In the genomic region with DNA sequence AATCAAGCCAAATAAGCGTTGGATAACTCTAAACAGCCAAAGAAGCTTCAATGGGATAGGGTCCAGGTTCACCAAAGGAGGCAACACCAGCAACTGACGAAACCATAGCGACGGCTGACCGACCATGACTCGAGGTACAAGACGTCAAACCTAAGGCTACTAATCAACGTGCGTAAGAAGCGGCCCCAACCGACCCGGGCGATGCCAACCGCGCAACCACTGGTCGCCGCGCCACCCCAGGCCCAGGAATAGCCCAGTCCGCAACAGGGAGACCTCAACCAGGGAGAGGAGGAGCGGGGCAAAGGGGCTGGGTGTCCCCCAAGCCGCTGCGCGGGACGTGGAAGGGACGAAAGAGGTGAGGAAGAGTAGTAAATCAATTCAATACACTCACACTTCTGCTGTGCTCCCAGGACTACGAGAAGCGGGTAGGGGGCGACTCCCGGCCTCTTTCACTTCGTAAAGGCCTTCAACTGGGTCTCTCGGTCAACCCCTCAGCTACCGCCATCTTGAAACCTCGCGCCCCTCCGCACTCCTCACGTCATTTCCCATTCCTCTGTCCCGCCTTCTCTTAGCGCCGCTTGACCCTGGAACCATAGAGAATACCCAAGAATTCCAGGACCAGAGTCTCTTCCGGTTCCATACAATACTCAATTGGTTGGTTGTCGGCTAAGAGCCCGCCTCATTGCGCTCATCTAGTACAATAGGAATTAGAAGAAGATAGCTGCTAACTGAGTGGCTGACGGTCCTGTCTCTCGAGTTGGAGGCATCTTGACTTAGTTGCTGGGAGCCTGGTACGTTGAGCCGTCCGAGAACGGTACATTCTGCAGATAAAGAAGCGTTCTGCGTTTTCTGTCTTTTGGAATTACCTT, we compare ENCODE assay signal across 1 cellular context.
TF ChIP-seq lines count a peak whose summit lies in the region.

A gene with protein sequence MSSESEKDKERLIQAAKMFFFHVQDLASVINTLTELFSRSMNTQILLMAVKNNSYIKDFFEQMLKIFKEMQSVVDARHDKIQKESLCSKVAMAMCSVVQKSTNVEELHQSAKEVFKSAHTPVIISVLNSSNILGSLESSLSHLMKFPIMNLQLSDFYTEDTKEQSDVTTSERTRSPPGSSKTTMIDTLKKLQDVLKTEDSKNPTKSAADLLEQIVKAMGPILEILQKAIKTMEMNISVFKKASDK (plus strand): TSS at position 710 of the 869 bp plus-strand sequence. CDS start 19,266 bp downstream, outside the sequence.
A gene (minus strand): TSS at position 518 of the 869 bp plus-strand sequence. CDS start 2,095 bp downstream, outside the sequence.

TF ChIP-seq in HepG2, 621 proteins besides CTCF, POLR2A, EP300 and RAD21 (continued from another document):
- TF ChIP-seq, protein P1, sequence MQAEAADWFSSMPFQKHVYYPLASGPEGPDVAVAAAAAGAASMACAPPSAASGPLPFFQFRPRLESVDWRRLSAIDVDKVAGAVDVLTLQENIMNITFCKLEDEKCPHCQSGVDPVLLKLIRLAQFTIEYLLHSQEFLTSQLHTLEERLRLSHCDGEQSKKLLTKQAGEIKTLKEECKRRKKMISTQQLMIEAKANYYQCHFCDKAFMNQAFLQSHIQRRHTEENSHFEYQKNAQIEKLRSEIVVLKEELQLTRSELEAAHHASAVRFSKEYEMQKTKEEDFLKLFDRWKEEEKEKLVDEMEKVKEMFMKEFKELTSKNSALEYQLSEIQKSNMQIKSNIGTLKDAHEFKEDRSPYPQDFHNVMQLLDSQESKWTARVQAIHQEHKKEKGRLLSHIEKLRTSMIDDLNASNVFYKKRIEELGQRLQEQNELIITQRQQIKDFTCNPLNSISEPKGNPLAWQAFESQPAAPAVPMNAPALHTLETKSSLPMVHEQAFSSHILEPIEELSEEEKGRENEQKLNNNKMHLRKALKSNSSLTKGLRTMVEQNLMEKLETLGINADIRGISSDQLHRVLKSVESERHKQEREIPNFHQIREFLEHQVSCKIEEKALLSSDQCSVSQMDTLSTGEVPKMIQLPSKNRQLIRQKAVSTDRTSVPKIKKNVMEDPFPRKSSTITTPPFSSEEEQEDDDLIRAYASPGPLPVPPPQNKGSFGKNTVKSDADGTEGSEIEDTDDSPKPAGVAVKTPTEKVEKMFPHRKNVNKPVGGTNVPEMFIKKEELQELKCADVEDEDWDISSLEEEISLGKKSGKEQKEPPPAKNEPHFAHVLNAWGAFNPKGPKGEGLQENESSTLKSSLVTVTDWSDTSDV (CRISPR knock-in tag; IDR thresholded peaks at IDR 0.05): no peak
- TF ChIP-seq MXI1 (IDR thresholded peaks at IDR 0.05; ENCODE audit: borderline replicate concordance, low read depth, low read length) (peak; percentile 3; the same call in 1 of the 3 replicates), ZSCAN30 (CRISPR knock-in tag; IDR thresholded peaks at IDR 0.05) (no peak), NCOA2 (CRISPR knock-in tag; IDR thresholded peaks at IDR 0.05) (no peak), ZNF605 (CRISPR knock-in tag; IDR thresholded peaks at IDR 0.05) (peak; percentile 76), ZNF781 (CRISPR knock-in tag; IDR thresholded peaks at IDR 0.05; ENCODE audit: borderline replicate concordance, not compliant biosample characterization) (peak; percentile 51), NFE2 (CRISPR knock-in tag; IDR thresholded peaks at IDR 0.05) (no peak), ZNF782 (CRISPR knock-in tag; IDR thresholded peaks at IDR 0.05; ENCODE audit: borderline replicate concordance) (no peak), RFXAP (CRISPR knock-in tag; IDR thresholded peaks at IDR 0.05; ENCODE audit: borderline replicate concordance) (no peak), ZNF3 (CRISPR knock-in tag; IDR thresholded peaks at IDR 0.05) (no peak), ZNF570 (CRISPR knock-in tag; IDR thresholded peaks at IDR 0.05; ENCODE audit: borderline replicate concordance) (no peak), PHF21A (CRISPR knock-in tag; IDR thresholded peaks at IDR 0.05) (peak; percentile 52; the same call in 1 of the 2 replicates), HMG20A (CRISPR knock-in tag; IDR thresholded peaks at IDR 0.05; ENCODE audit: borderline replicate concordance) (no peak), BRCA1 (CRISPR knock-in tag; IDR thresholded peaks at IDR 0.05) (no peak), ZNF251 (CRISPR knock-in tag; IDR thresholded peaks at IDR 0.05) (no peak), ZNF614 (CRISPR knock-in tag; IDR thresholded peaks at IDR 0.05; ENCODE audit: borderline replicate concordance) (no peak; the same call in 1 of the 2 replicates), YEATS2 (CRISPR knock-in tag; IDR thresholded peaks at IDR 0.05; ENCODE audit: borderline replicate concordance) (peak; percentile 89; the same call in 1 of the 2 replicates)
- TF ChIP-seq, protein P2, sequence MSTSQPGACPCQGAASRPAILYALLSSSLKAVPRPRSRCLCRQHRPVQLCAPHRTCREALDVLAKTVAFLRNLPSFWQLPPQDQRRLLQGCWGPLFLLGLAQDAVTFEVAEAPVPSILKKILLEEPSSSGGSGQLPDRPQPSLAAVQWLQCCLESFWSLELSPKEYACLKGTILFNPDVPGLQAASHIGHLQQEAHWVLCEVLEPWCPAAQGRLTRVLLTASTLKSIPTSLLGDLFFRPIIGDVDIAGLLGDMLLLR (CRISPR knock-in tag; IDR thresholded peaks at IDR 0.05): no peak
- TF ChIP-seq, protein P3, sequence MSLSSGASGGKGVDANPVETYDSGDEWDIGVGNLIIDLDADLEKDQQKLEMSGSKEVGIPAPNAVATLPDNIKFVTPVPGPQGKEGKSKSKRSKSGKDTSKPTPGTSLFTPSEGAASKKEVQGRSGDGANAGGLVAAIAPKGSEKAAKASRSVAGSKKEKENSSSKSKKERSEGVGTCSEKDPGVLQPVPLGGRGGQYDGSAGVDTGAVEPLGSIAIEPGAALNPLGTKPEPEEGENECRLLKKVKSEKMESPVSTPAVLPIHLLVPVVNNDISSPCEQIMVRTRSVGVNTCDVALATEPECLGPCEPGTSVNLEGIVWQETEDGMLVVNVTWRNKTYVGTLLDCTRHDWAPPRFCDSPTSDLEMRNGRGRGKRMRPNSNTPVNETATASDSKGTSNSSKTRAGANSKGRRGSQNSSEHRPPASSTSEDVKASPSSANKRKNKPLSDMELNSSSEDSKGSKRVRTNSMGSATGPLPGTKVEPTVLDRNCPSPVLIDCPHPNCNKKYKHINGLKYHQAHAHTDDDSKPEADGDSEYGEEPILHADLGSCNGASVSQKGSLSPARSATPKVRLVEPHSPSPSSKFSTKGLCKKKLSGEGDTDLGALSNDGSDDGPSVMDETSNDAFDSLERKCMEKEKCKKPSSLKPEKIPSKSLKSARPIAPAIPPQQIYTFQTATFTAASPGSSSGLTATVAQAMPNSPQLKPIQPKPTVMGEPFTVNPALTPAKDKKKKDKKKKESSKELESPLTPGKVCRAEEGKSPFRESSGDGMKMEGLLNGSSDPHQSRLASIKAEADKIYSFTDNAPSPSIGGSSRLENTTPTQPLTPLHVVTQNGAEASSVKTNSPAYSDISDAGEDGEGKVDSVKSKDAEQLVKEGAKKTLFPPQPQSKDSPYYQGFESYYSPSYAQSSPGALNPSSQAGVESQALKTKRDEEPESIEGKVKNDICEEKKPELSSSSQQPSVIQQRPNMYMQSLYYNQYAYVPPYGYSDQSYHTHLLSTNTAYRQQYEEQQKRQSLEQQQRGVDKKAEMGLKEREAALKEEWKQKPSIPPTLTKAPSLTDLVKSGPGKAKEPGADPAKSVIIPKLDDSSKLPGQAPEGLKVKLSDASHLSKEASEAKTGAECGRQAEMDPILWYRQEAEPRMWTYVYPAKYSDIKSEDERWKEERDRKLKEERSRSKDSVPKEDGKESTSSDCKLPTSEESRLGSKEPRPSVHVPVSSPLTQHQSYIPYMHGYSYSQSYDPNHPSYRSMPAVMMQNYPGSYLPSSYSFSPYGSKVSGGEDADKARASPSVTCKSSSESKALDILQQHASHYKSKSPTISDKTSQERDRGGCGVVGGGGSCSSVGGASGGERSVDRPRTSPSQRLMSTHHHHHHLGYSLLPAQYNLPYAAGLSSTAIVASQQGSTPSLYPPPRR (CRISPR knock-in tag; IDR thresholded peaks at IDR 0.05; ENCODE audit: borderline replicate concordance): no peak
- TF ChIP-seq, protein P4, sequence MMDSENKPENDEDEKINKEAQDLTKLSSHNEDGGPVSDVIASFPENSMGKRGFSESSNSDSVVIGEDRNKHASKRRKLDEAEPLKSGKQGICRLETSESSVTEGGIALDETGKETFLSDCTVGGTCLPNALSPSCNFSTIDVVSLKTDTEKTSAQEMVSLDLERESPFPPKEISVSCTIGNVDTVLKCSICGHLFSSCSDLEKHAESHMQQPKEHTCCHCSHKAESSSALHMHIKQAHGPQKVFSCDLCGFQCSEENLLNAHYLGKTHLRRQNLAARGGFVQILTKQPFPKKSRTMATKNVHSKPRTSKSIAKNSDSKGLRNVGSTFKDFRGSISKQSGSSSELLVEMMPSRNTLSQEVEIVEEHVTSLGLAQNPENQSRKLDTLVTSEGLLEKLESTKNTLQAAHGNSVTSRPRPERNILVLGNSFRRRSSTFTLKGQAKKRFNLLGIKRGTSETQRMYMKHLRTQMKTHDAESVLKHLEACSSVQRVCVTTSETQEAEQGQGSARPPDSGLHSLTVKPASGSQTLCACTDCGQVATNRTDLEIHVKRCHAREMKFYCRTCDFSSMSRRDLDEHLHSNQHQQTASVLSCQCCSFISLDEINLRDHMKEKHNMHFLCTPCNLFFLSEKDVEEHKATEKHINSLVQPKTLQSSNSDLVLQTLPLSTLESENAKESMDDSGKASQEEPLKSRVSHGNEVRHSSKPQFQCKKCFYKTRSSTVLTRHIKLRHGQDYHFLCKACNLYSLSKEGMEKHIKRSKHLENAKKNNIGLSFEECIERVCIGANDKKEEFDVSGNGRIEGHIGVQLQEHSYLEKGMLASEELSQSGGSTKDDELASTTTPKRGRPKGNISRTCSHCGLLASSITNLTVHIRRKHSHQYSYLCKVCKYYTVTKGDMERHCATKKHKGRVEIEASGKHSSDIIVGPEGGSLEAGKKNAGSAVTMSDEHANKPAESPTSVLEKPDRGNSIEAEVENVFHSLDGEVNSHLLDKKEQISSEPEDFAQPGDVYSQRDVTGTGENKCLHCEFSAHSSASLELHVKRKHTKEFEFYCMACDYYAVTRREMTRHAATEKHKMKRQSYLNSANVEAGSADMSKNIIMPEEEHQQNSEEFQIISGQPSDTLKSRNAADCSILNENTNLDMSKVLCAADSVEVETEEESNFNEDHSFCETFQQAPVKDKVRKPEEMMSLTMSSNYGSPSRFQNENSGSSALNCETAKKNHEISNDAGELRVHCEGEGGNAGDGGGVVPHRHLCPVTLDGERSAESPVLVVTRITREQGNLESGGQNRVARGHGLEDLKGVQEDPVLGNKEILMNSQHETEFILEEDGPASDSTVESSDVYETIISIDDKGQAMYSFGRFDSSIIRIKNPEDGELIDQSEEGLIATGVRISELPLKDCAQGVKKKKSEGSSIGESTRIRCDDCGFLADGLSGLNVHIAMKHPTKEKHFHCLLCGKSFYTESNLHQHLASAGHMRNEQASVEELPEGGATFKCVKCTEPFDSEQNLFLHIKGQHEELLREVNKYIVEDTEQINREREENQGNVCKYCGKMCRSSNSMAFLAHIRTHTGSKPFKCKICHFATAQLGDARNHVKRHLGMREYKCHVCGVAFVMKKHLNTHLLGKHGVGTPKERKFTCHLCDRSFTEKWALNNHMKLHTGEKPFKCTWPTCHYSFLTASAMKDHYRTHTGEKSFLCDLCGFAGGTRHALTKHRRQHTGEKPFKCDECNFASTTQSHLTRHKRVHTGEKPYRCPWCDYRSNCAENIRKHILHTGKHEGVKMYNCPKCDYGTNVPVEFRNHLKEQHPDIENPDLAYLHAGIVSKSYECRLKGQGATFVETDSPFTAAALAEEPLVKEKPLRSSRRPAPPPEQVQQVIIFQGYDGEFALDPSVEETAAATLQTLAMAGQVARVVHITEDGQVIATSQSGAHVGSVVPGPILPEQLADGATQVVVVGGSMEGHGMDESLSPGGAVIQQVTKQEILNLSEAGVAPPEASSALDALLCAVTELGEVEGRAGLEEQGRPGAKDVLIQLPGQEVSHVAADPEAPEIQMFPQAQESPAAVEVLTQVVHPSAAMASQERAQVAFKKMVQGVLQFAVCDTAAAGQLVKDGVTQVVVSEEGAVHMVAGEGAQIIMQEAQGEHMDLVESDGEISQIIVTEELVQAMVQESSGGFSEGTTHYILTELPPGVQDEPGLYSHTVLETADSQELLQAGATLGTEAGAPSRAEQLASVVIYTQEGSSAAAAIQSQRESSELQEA (CRISPR knock-in tag; IDR thresholded peaks at IDR 0.05; ENCODE audit: not compliant biosample characterization): no peak
- TF ChIP-seq, protein P5, sequence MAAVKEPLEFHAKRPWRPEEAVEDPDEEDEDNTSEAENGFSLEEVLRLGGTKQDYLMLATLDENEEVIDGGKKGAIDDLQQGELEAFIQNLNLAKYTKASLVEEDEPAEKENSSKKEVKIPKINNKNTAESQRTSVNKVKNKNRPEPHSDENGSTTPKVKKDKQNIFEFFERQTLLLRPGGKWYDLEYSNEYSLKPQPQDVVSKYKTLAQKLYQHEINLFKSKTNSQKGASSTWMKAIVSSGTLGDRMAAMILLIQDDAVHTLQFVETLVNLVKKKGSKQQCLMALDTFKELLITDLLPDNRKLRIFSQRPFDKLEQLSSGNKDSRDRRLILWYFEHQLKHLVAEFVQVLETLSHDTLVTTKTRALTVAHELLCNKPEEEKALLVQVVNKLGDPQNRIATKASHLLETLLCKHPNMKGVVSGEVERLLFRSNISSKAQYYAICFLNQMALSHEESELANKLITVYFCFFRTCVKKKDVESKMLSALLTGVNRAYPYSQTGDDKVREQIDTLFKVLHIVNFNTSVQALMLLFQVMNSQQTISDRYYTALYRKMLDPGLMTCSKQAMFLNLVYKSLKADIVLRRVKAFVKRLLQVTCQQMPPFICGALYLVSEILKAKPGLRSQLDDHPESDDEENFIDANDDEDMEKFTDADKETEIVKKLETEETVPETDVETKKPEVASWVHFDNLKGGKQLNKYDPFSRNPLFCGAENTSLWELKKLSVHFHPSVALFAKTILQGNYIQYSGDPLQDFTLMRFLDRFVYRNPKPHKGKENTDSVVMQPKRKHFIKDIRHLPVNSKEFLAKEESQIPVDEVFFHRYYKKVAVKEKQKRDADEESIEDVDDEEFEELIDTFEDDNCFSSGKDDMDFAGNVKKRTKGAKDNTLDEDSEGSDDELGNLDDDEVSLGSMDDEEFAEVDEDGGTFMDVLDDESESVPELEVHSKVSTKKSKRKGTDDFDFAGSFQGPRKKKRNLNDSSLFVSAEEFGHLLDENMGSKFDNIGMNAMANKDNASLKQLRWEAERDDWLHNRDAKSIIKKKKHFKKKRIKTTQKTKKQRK (IDR thresholded peaks at IDR 0.05; ENCODE audit: low read length): peak; percentile 76
- TF ChIP-seq, protein P6, sequence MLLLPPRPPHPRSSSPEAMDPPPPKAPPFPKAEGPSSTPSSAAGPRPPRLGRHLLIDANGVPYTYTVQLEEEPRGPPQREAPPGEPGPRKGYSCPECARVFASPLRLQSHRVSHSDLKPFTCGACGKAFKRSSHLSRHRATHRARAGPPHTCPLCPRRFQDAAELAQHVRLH (CRISPR knock-in tag; IDR thresholded peaks at IDR 0.05; ENCODE audit: borderline replicate concordance, low read depth): no peak; the same call in 1 of the 2 replicates
- TF ChIP-seq, protein P7, sequence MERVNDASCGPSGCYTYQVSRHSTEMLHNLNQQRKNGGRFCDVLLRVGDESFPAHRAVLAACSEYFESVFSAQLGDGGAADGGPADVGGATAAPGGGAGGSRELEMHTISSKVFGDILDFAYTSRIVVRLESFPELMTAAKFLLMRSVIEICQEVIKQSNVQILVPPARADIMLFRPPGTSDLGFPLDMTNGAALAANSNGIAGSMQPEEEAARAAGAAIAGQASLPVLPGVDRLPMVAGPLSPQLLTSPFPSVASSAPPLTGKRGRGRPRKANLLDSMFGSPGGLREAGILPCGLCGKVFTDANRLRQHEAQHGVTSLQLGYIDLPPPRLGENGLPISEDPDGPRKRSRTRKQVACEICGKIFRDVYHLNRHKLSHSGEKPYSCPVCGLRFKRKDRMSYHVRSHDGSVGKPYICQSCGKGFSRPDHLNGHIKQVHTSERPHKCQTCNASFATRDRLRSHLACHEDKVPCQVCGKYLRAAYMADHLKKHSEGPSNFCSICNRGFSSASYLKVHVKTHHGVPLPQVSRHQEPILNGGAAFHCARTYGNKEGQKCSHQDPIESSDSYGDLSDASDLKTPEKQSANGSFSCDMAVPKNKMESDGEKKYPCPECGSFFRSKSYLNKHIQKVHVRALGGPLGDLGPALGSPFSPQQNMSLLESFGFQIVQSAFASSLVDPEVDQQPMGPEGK (CRISPR knock-in tag; IDR thresholded peaks at IDR 0.05): no peak
